12 cellular contexts compared by ENCODE assay signal in the genomic region with DNA sequence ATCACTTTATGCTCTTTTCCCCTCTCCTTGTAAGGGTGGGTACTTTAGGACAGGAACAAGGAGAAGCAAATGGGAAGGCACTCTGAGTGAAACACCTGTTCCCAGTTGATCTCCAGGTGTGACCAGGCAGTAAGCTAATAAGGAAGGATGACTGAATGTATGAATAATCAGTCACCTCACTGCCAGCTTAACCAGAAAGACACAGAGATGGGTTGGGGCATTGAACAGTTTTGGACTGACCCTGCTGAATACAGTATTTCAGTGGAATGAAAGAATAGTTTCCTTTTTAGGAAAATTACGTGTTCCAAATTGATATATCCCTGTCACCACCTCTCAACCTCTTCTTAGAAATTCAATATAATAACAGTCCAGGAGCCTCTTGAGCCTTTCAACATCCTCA.
DNase-seq lines count a peak whose midpoint lies in the region; ATAC-seq and TF ChIP-seq lines count a peak whose summit lies in the region.
"Had no signal": no experiment of that assay in that cellular context is flagged by ENCODE, and none has a peak within 500 bp of the region (broad histone marks: within the 10 kb centered on the region; RNA-seq: fewer than 3 reads in every experiment).

No MANE protein-coding gene starts in this region.

- no TSS peak for BruUV-seq in A673 (replicated peaks; lab: Mats Ljungman, UMichigan)

- H3K27ac ChIP-seq in A673 (ENCODE audit: low read depth, low read length, poor library complexity, severe bottlenecking) (peak overlapping the region; percentile 54), HUES48 (ENCODE audit: low read depth, low read length) (peak overlapping the region; percentile 57), cingulate gyrus (ENCODE audit: low read depth, low read length) (peak overlapping the region; percentile 33)

- DNase-seq in A673 (ENCODE audit: low spot score) (no peak), myocyte (ENCODE audit: low read depth) (peak; percentile 67)
- DNase-seq: activated CD4-positive, CD25-positive, alpha-beta regulatory T cell treated with anti-CD3 and anti-CD28 coated beads, Interleukin-2, amount 50 U/mL, for 72 hours; CD4-positive, alpha-beta T cell; NCI-H1417 treated with DMSO at 0.1 percent for 48 hours; SHP77 treated with DMSO at 0.1 percent for 48 hours had no signal

- H3K4me1 ChIP-seq in A673 (ENCODE audit: insufficient read depth, low read length, poor library complexity, severe bottlenecking) (peaks cover 19% of the 10 kb centered on the region), HUES48 (ENCODE audit: control insufficient read depth, insufficient read depth, low read length) (peaks cover 15% of the 10 kb centered on the region; the same call in 1 of the 2 replicates)

- H3K27me3 ChIP-seq in A673 (replicated peaks; ENCODE audit: insufficient read depth, low read depth, low read length, poor library complexity) (no peaks in the 10 kb centered on the region), HUES48 (ENCODE audit: control insufficient read depth, insufficient read depth, low read length) (no peaks in the 10 kb centered on the region)

- POLR2A ChIA-PET in A673 (lab: Charles Lee; ENCODE audit: low non-redundant PET), result interaction anchor here (0.6 kb wide), 1 partner anchor 14 kb away, joined by 3 read pairs; no protein-coding TSS in a partner anchor

- TF ChIP-seq POLR2A in GM18505 (IDR thresholded peaks at IDR 0.05; ENCODE audit: borderline replicate concordance, extremely low read depth, insufficient read depth, insufficient read length), result no peak

- CTCF ChIA-PET in A673 (lab: Charles Lee), result no interaction called here

- no peak overlapping the region for H3K4me3 ChIP-seq in A673 (ENCODE audit: low read depth, low read length, poor library complexity, severe bottlenecking)
- no peak overlapping the region for H3K4me3 ChIP-seq in HUES48 (ENCODE audit: low read depth, low read length)

- peaks cover 14% of the 10 kb centered on the region for H3K36me3 ChIP-seq in A673 (ENCODE audit: insufficient read depth, low read length, poor library complexity, severe bottlenecking)
- H3K36me3 ChIP-seq in HUES48 (ENCODE audit: control insufficient read depth, insufficient read depth, low read length), result no peaks in the 10 kb centered on the region

- ATAC-seq in HG02981 (IDR thresholded peaks at IDR 0.05; ENCODE audit: unreplicated experiment) (no peak), GM18505 (IDR thresholded peaks at IDR 0.05; ENCODE audit: unreplicated experiment) (no peak), HG02885 (IDR thresholded peaks at IDR 0.05; ENCODE audit: poor library complexity, unreplicated experiment) (no peak), GM21619 (IDR thresholded peaks at IDR 0.05; ENCODE audit: unreplicated experiment) (no peak)

- H3K9me3 ChIP-seq in A673 (ENCODE audit: low read depth, low read length, poor library complexity, severe bottlenecking) (peaks cover 18% of the 10 kb centered on the region), HUES48 (ENCODE audit: control insufficient read depth, insufficient read depth, low read length) (no peaks in the 10 kb centered on the region)

- H3K9ac ChIP-seq in HUES48 (ENCODE audit: low read depth, low read length), result no peak overlapping the region

- no peak for TF ChIP-seq CTCF in A673 (conservative IDR thresholded peaks at IDR 0.05; ENCODE audit: low read depth, low read length)

- intact Hi-C loops in A673 (cut with micrococcal nuclease; ENCODE audit: unreplicated experiment), result no loop called here
